In genomic region chr6:156396791-156397418, GRCh38 we compare ENCODE assay signal across 11 cellular contexts.
DNase-seq lines count a peak whose midpoint lies in the region; ATAC-seq, FAIRE-seq and TF ChIP-seq lines count a peak whose summit lies in the region.
"Had no signal": no experiment of that assay in that cellular context is flagged by ENCODE, and none has a peak within 500 bp of the region (broad histone marks: within the 10 kb centered on the region; RNA-seq: fewer than 3 reads in every experiment).

No MANE protein-coding gene starts in this region.

- ATAC-seq in GM12878 (peak; percentile 57), GM19351 (IDR thresholded peaks at IDR 0.05; ENCODE audit: unreplicated experiment) (no peak), GM21529 (IDR thresholded peaks at IDR 0.05; ENCODE audit: unreplicated experiment) (no peak), left ventricle myocardium superior (no peak)

- H3K9me3 Mint-ChIP-seq in CD8-positive, alpha-beta memory T cell, result peaks cover 0 to 4% (median 0%) of the 10 kb centered on the region in 5 donors
- no peaks in the 10 kb centered on the region for H3K9me3 Mint-ChIP-seq in nephron progenitor cell

- H3K9me3 ChIP-seq in CD8-positive, alpha-beta memory T cell (ENCODE audit: low read length), result no peaks in the 10 kb centered on the region
- H3K9me3 ChIP-seq in GM12878 (replicated peaks; ENCODE audit: control insufficient read depth, insufficient read depth, low read length), result peaks cover 6% of the 10 kb centered on the region; the same call in 2 of the 3 replicates

- H3K4me3 Mint-ChIP-seq in CD8-positive, alpha-beta memory T cell, result peak overlapping the region; percentile 51 to 83 (median 77)
- H3K4me3 Mint-ChIP-seq in nephron progenitor cell, result peak overlapping the region; percentile 46

- SMC1A ChIA-PET in GM12878 (lab: Charles Lee; ENCODE audit: uncharacterized antibody, unreplicated experiment), result interaction anchor here (0.9 kb wide), 1 partner anchor 47 kb away, joined by 3 read pairs; no protein-coding TSS in a partner anchor

- no TSS peak for BruUV-seq in GM12878 (replicated peaks; lab: Mats Ljungman, UMichigan)

- FAIRE-seq in GM12878 (lab: Jason Lieb, UNC), result no peak
- FAIRE-seq: colon had no signal

- peaks cover 60% of the 10 kb centered on the region for H3K4me1 ChIP-seq in CD8-positive, alpha-beta memory T cell (ENCODE audit: insufficient read depth, low read length)
- peaks cover 27% of the 10 kb centered on the region for H3K4me1 ChIP-seq in GM12878 (ENCODE audit: control insufficient read depth, insufficient read depth, low read length)

- no peak overlapping the region for H3K27ac ChIP-seq in CD8-positive, alpha-beta memory T cell (ENCODE audit: low read depth, low read length)
- H3K27ac ChIP-seq in GM12878 (ENCODE audit: control insufficient read depth, insufficient read depth), result peak overlapping the region; percentile 31

- H3K4me2 ChIP-seq in GM12878 (ENCODE audit: control insufficient read depth, insufficient read depth), result peak overlapping the region; percentile 90

- no peaks in the 10 kb centered on the region for H3K79me2 ChIP-seq in GM12878 (ENCODE audit: control insufficient read depth, insufficient read depth, low read length)

- RAD21 ChIA-PET in GM12878 (lab: Charles Lee; ENCODE audit: unreplicated experiment), result no interaction called here

- no peak for TF ChIP-seq EP300 in GM12878 (IDR thresholded peaks at IDR 0.05; ENCODE audit: borderline replicate concordance in 1 of 2, control insufficient read depth in 1 of 2, low read depth in 2 of 2, low read length in 2 of 2)

- H3K4me3 ChIP-seq in CD8-positive, alpha-beta memory T cell (ENCODE audit: low read length), result no peak overlapping the region
- peak overlapping the region; percentile 45; the same call in 1 of the 2 replicates for H3K4me3 ChIP-seq in GM12878

- H3K9ac ChIP-seq in GM12878 (ENCODE audit: control insufficient read depth, insufficient read depth, low read length), result no peak overlapping the region

- POLR2A ChIA-PET in CD8-positive, alpha-beta memory T cell (lab: Charles Lee), result no interaction called here
- POLR2A ChIA-PET in GM12878 (lab: Charles Lee), result no interaction called here

- in situ Hi-C loops in GM12878 (cut with MboI), result no loop called here

- no peaks in the 10 kb centered on the region for H3K27me3 ChIP-seq in CD8-positive, alpha-beta memory T cell (ENCODE audit: insufficient read depth, low read length, poor library complexity, severe bottlenecking)
- H3K27me3 ChIP-seq in GM12878 (replicated peaks in 1 of 2; ENCODE audit: control insufficient read depth in 2 of 2, insufficient read depth in 2 of 2, low read length in 1 of 2), result peaks cover 0 to 23% of the 10 kb centered on the region in 2 experiments; a peak in 2 of 4 replicates

- H3K27me3 Mint-ChIP-seq in CD8-positive, alpha-beta memory T cell, result peaks cover 24 to 54% of the 10 kb centered on the region in 2 donors
- peaks cover 73% of the 10 kb centered on the region for H3K27me3 Mint-ChIP-seq in nephron progenitor cell (ENCODE audit: low read depth, poor library complexity)

- peak overlapping the region in 7 of 8 donors; percentile 48 to 95 (median 89) for H3K27ac Mint-ChIP-seq in CD8-positive, alpha-beta memory T cell
- peak overlapping the region; percentile 60 for H3K27ac Mint-ChIP-seq in nephron progenitor cell

- intact Hi-C loops in GM12878 (cut with micrococcal nuclease; ENCODE audit: unreplicated experiment) (loop anchor here (5.0 to 10.0 kb wide), 3 partner anchors 300 to 1072 kb away; partner anchors contain the start of gene ARID1B), left ventricle myocardium superior (cut with micrococcal nuclease) (no loop called here)

- no peak for DNase-seq in CD8-positive, alpha-beta memory T cell
- DNase-seq in T follicular helper cell (ENCODE audit: low read depth) (peak; percentile 11), GM12878 (ENCODE audit: low read depth, low spot score) (no peak), nephron progenitor cell (peak; percentile 16), SHP77 treated with DMSO at 0.1 percent for 48 hours (lab: John Stamatoyannopoulos, UW) (no peak), left ventricle myocardium superior (no peak)
- DNase-seq: C1 segment of cervical spinal cord, NCI-H1105 had no signal

- peaks cover 33 to 56% (median 43%) of the 10 kb centered on the region in 3 donors for H3K4me1 Mint-ChIP-seq in CD8-positive, alpha-beta memory T cell
- H3K4me1 Mint-ChIP-seq in nephron progenitor cell, result peaks cover 22% of the 10 kb centered on the region

- no peak overlapping the region for H2AFZ ChIP-seq in GM12878 (ENCODE audit: control insufficient read depth, low read depth, low read length)

- H3K36me3 ChIP-seq in CD8-positive, alpha-beta memory T cell (ENCODE audit: insufficient read depth, low read length), result no peaks in the 10 kb centered on the region
- no peaks in the 10 kb centered on the region for H3K36me3 ChIP-seq in GM12878 (ENCODE audit: control insufficient read depth in 2 of 2, insufficient read depth in 2 of 2, low read length in 1 of 2)

- no peak for TF ChIP-seq CTCF in GM12878 (IDR thresholded peaks at IDR 0.05 in 2 of 3, conservative IDR thresholded peaks at IDR 0.05 in 1 of 3; ENCODE audit: control insufficient read depth in 2 of 3, extremely low read depth in 1 of 3, insufficient read depth in 1 of 3, low read depth in 3 of 3, low read length in 3 of 3)
- TF ChIP-seq CTCF in nephron progenitor cell (IDR thresholded peaks at IDR 0.05), result no peak

- no peaks in the 10 kb centered on the region for H3K36me3 Mint-ChIP-seq in CD8-positive, alpha-beta memory T cell
- no peaks in the 10 kb centered on the region for H3K36me3 Mint-ChIP-seq in nephron progenitor cell (ENCODE audit: low read depth)

- CTCF ChIA-PET in CD8-positive, alpha-beta memory T cell (lab: Charles Lee), result no interaction called here
- CTCF ChIA-PET in GM12878 (lab: Yijun Ruan, JAX), result no interaction called here

- 62% methylated on average over 31 of the region's 45 CpGs for WGBS in GM12878 (ENCODE audit: insufficient coverage, insufficient replicate concordance, low lambda C conversion rate, missing lambda C conversion rate)

- TF ChIP-seq POLR2A in GM12878 (IDR thresholded peaks at IDR 0.05; ENCODE audit: low read depth, low read length), result no peak

- TF ChIP-seq RAD21 in GM12878 (IDR thresholded peaks at IDR 0.05; ENCODE audit: insufficient read depth, low read depth, low read length), result no peak

- no peaks in the 10 kb centered on the region for H4K20me1 ChIP-seq in GM12878 (ENCODE audit: control insufficient read depth, insufficient read depth)

TF ChIP-seq in GM12878, 131 proteins besides CTCF, POLR2A, EP300 and RAD21 (continues in another document):
- no peak for TF ChIP-seq E2F4 (IDR thresholded peaks at IDR 0.05; ENCODE audit: low read depth, low read length)
- TF ChIP-seq NR2C1 (IDR thresholded peaks at IDR 0.05), result no peak
- TF ChIP-seq RAD51 (IDR thresholded peaks at IDR 0.05), result no peak
- no peak for TF ChIP-seq SMAD5 (IDR thresholded peaks at IDR 0.05; ENCODE audit: low read depth)
- no peak for TF ChIP-seq FOXK2 (IDR thresholded peaks at IDR 0.05)
- 0 out of 2 replicates have a peak, but pooled peaks have one; percentile 30 for TF ChIP-seq TCF3 (IDR thresholded peaks at IDR 0.05; ENCODE audit: borderline replicate concordance, insufficient read depth, low read depth, low read length)
- no peak for TF ChIP-seq POU2F2 (IDR thresholded peaks at IDR 0.05; ENCODE audit: borderline replicate concordance, low read depth, low read length)
- no peak for TF ChIP-seq FOS (IDR thresholded peaks at IDR 0.05; ENCODE audit: borderline replicate concordance, extremely low read depth, insufficient read length)
- TF ChIP-seq, protein P1, sequence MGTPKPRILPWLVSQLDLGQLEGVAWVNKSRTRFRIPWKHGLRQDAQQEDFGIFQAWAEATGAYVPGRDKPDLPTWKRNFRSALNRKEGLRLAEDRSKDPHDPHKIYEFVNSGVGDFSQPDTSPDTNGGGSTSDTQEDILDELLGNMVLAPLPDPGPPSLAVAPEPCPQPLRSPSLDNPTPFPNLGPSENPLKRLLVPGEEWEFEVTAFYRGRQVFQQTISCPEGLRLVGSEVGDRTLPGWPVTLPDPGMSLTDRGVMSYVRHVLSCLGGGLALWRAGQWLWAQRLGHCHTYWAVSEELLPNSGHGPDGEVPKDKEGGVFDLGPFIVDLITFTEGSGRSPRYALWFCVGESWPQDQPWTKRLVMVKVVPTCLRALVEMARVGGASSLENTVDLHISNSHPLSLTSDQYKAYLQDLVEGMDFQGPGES (IDR thresholded peaks at IDR 0.05), result no peak
- TF ChIP-seq EZH2 (IDR thresholded peaks at IDR 0.05; ENCODE audit: borderline replicate concordance, control insufficient read depth, low read depth, low read length), result no peak
- peak; percentile 5 for TF ChIP-seq MEF2B (IDR thresholded peaks at IDR 0.05; ENCODE audit: partially characterized antibody, poor library complexity, severe bottlenecking)
- TF ChIP-seq ZNF274 (IDR thresholded peaks at IDR 0.05; ENCODE audit: insufficient read depth, insufficient read length), result no peak
- TF ChIP-seq ZNF24 (IDR thresholded peaks at IDR 0.05), result no peak
- TF ChIP-seq ZNF217 (IDR thresholded peaks at IDR 0.05), result no peak

Comparison
In these comparisons a context has a peak if more than half of its experiments do, and no peak if none do; other contexts are left out.
1. DNase-seq: peak in T follicular helper cell (single experiment) and nephron progenitor cell (single experiment); none in CD8-positive, alpha-beta memory T cell (0 of 5), GM12878 (single experiment), SHP77 treated with DMSO at 0.1 percent for 48 hours (single experiment) and left ventricle myocardium superior (single experiment).